8 cellular contexts compared by ENCODE assay signal in genomic region chr2:85355073-85355410, GRCh38. TPM values are rescaled to one million over a fixed set of nuclear protein-coding genes. Genes with fewer than 3 reads are reported as not detected.
DNase-seq lines count a peak whose midpoint lies in the region; ATAC-seq and TF ChIP-seq lines count a peak whose summit lies in the region.

No MANE protein-coding gene starts in this region.

- H3K4me1 ChIP-seq in muscle layer of duodenum (ENCODE audit: control insufficient read depth in 1 of 2, insufficient read depth in 2 of 2, low read length in 2 of 2), result peaks cover 5 to 27% of the 10 kb centered on the region in 2 donors

- peak overlapping the region; percentile 89 for H3K4me3 Mint-ChIP-seq in activated CD4-positive, alpha-beta T cell treated with anti-CD3 and anti-CD28 coated beads for 36 hours

- intact Hi-C loops in activated CD4-positive, alpha-beta T cell treated with anti-CD3 and anti-CD28 coated beads for 36 hours (cut with DNase I, micrococcal nuclease), result loop anchor here in 1 of 2 experiments (2.0 to 10.0 kb wide), 2 partner anchors 750 to 840 kb away; partner anchors contain the start of genes IMMT, MRPL35 and POLR1A

- peaks cover 34% of the 10 kb centered on the region for H3K4me1 Mint-ChIP-seq in activated CD4-positive, alpha-beta T cell treated with anti-CD3 and anti-CD28 coated beads for 36 hours

- no peaks in the 10 kb centered on the region for H3K27me3 ChIP-seq in HL-60 (ENCODE audit: insufficient read depth, poor library complexity, severe bottlenecking)
- no peaks in the 10 kb centered on the region for H3K27me3 ChIP-seq in muscle layer of duodenum (ENCODE audit: low read depth, low read length)

- H3K4me3 ChIP-seq in HL-60 (replicated peaks; ENCODE audit: insufficient read depth, low read length), result peak overlapping the region; percentile 86
- peak overlapping the region; percentile 97 to 99 for H3K4me3 ChIP-seq in muscle layer of duodenum (ENCODE audit: low read depth in 1 of 2, low read length in 2 of 2)

- POLR2A ChIA-PET in activated CD4-positive, alpha-beta T cell treated with anti-CD3 and anti-CD28 coated beads for 36 hours (lab: Charles Lee), result interaction anchor here (0.6 to 2.3 kb wide), 12 partner anchors 10 to 751 kb away, joined by 3 to 20 read pairs (median 4); partner anchors contain the start of genes GGCX, MAT2A, POLR1A and PTCD3

- H3K9me3 Mint-ChIP-seq in activated CD4-positive, alpha-beta T cell treated with anti-CD3 and anti-CD28 coated beads for 36 hours (ENCODE audit: low read depth), result no peaks in the 10 kb centered on the region

- H3K9me3 ChIP-seq in muscle layer of duodenum (ENCODE audit: control insufficient read depth in 1 of 2, low read length in 2 of 2), result no peaks in the 10 kb centered on the region

- ATAC-seq in activated CD4-positive, alpha-beta T cell treated with anti-CD3 and anti-CD28 coated beads for 36 hours, result no peak

- DNase-seq in activated CD4-positive, alpha-beta T cell treated with anti-CD3 and anti-CD28 coated beads for 36 hours, result no peak
- DNase-seq in activated CD4-positive, alpha-beta T cell treated with anti-CD3 and anti-CD28 coated beads, Interleukin-2, amount 50 U/mL, for 48 hours, result no peak
- DNase-seq in HL-60 (ENCODE audit: low read depth in 1 of 2, low spot score in 1 of 2) (no peak), caudate nucleus (lab: John Stamatoyannopoulos, UW) (peak in 1 of 61 donors; percentile 45), foreskin melanocyte (no peak), DMS79 (lab: John Stamatoyannopoulos, UW) (no peak), OCI-M1 (lab: John Stamatoyannopoulos, UW) (no peak)

- H3K27ac Mint-ChIP-seq in activated CD4-positive, alpha-beta T cell treated with anti-CD3 and anti-CD28 coated beads for 36 hours, result peak overlapping the region; percentile 99

- no peaks in the 10 kb centered on the region for H3K27me3 Mint-ChIP-seq in activated CD4-positive, alpha-beta T cell treated with anti-CD3 and anti-CD28 coated beads for 36 hours

- peaks cover 15 to 29% of the 10 kb centered on the region in 2 donors for H3K36me3 ChIP-seq in muscle layer of duodenum (ENCODE audit: control insufficient read depth in 1 of 2, insufficient read depth in 2 of 2, low read length in 2 of 2)

- CTCF ChIA-PET in activated CD4-positive, alpha-beta T cell treated with anti-CD3 and anti-CD28 coated beads for 36 hours (lab: Charles Lee), result interaction anchor here (0.6 to 1.3 kb wide), 7 partner anchors 15 to 1087 kb away, joined by 3 to 6 read pairs (median 3); no protein-coding TSS in a partner anchor

- TF ChIP-seq CTCF in HL-60 (IDR thresholded peaks at IDR 0.05; ENCODE audit: insufficient read depth, low read length), result no peak

- H3K27ac ChIP-seq in HL-60 (replicated peaks) (peak overlapping the region; percentile 69), caudate nucleus (ENCODE audit: low read depth, low read length) (peak overlapping the region; percentile 87), muscle layer of duodenum (ENCODE audit: low read length) (peak overlapping the region; percentile 98)

- H3K36me3 Mint-ChIP-seq in activated CD4-positive, alpha-beta T cell treated with anti-CD3 and anti-CD28 coated beads for 36 hours (ENCODE audit: low read depth), result peaks cover 41% of the 10 kb centered on the region

RNA-seq across cellular contexts. Expression of gene ELMOD3, which starts 0.5 kb away (rescaled TPM):
- 10 to 100 TPM; 11.2 to 12.9 TPM for total RNA-seq in activated CD4-positive, alpha-beta T cell treated with anti-CD3 and anti-CD28 coated beads for 36 hours

RNA-seq across cellular contexts. Expression of gene RETSAT, which starts 0.7 kb away (rescaled TPM):
- total RNA-seq in activated CD4-positive, alpha-beta T cell treated with anti-CD3 and anti-CD28 coated beads for 36 hours, result 10 to 100 TPM; 18.1 to 18.7 TPM

RNA-seq across cellular contexts. Expression of gene TGOLN2, which starts 27.3 kb away (rescaled TPM):
- total RNA-seq in activated CD4-positive, alpha-beta T cell treated with anti-CD3 and anti-CD28 coated beads for 36 hours, result 10 to 100 TPM; 84.0 to 90.4 TPM

RNA-seq across cellular contexts. Expression of gene CAPG, which starts 55.1 kb away (rescaled TPM):
- 10 to 100 TPM; 28.3 to 45.6 TPM for total RNA-seq in activated CD4-positive, alpha-beta T cell treated with anti-CD3 and anti-CD28 coated beads for 36 hours
